15 cellular contexts compared by ENCODE assay signal in genomic region chr10:29248987-29249386, GRCh38. TPM values are rescaled to one million over a fixed set of nuclear protein-coding genes. Genes with fewer than 3 reads are reported as not detected.
DNase-seq lines count a peak whose midpoint lies in the region; ATAC-seq and TF ChIP-seq lines count a peak whose summit lies in the region.
"Had no signal": no experiment of that assay in that cellular context is flagged by ENCODE, and none has a peak within 500 bp of the region (broad histone marks: within the 10 kb centered on the region; RNA-seq: fewer than 3 reads in every experiment).

No MANE protein-coding gene starts in this region.

- H3K4me3 ChIP-seq in fibroblast of villous mesenchyme (ENCODE audit: low read depth, low read length) (no peak overlapping the region), A673 (ENCODE audit: low read depth, low read length, poor library complexity, severe bottlenecking) (no peak overlapping the region)

- intact Hi-C loops in sciatic nerve (cut with DNase I) = no loop called here
- intact Hi-C loops in A673 (cut with micrococcal nuclease; ENCODE audit: unreplicated experiment) = no loop called here

- POLR2A ChIA-PET in A673 (lab: Charles Lee; ENCODE audit: low non-redundant PET) = no interaction called here

- DNase-seq in RPMI7951 (ENCODE audit: low read depth) (peak; percentile 44), fibroblast of villous mesenchyme (ENCODE audit: low read depth) (peak; percentile 79), pons (ENCODE audit: low spot score) (peak; percentile 31), NCI-H2107 treated with DMSO at 0.1 percent for 48 hours (lab: John Stamatoyannopoulos, UW; ENCODE audit: unreplicated experiment) (no peak), sciatic nerve (ENCODE audit: low spot score) (no peak), A673 (ENCODE audit: low spot score) (no peak), NCI-H1930 (lab: John Stamatoyannopoulos, UW) (no peak)
- DNase-seq: BE2C; CD4-positive, alpha-beta memory T cell; COR-L47; DMS153; DMS79 treated with DMSO at 0.1 percent for 48 hours; EL had no signal

- no TSS peak for BruUV-seq in A673 (replicated peaks; lab: Mats Ljungman, UMichigan)

- no peak for ATAC-seq in sciatic nerve

- no peaks in the 10 kb centered on the region for H3K9me3 ChIP-seq in A673 (ENCODE audit: low read depth, low read length, poor library complexity, severe bottlenecking)
- H3K9me3 ChIP-seq: BE2C had no signal

- no peak overlapping the region for H3K27ac ChIP-seq in A673 (ENCODE audit: low read depth, low read length, poor library complexity, severe bottlenecking)
- H3K27ac ChIP-seq: C4-2B had no signal

- H3K36me3 ChIP-seq in A673 (ENCODE audit: insufficient read depth, low read length, poor library complexity, severe bottlenecking) = no peaks in the 10 kb centered on the region
- H3K36me3 ChIP-seq: BE2C had no signal

- CTCF ChIA-PET in A673 (lab: Charles Lee) = interaction anchor here (0.5 to 0.6 kb wide), 2 partner anchors 13 to 38 kb away, joined by 3 to 6 read pairs; no protein-coding TSS in a partner anchor

- TF ChIP-seq CTCF in fibroblast of villous mesenchyme (IDR thresholded peaks at IDR 0.05; ENCODE audit: insufficient read depth, low read depth, low read length) (no peak), A673 (conservative IDR thresholded peaks at IDR 0.05; ENCODE audit: low read depth, low read length) (no peak)

- H3K4me1 ChIP-seq in A673 (ENCODE audit: insufficient read depth, low read length, poor library complexity, severe bottlenecking) = peaks cover 12% of the 10 kb centered on the region

- no peaks in the 10 kb centered on the region for H3K27me3 ChIP-seq in A673 (replicated peaks; ENCODE audit: insufficient read depth, low read depth, low read length, poor library complexity)
- H3K27me3 ChIP-seq: BE2C had no signal

RNA-seq across cellular contexts. Expression of gene LYZL1, which starts 39.9 kb away (rescaled TPM):
- not detected in 2 replicates for total RNA-seq in RPMI7951 (2014; rRNA removed; shearing (Covaris generic))
- total RNA-seq in fibroblast of villous mesenchyme = not detected in 2 replicates
- not detected for total RNA-seq in sciatic nerve
- total RNA-seq in A673 (2021) = not detected in 2 replicates
- total RNA-seq: CD4-positive, alpha-beta memory T cell; HT-29 had no signal

Comparison
In these comparisons a context has a peak if more than half of its experiments do, and no peak if none do; other contexts are left out.
1. DNase-seq: peak in RPMI7951 (single experiment), fibroblast of villous mesenchyme (single experiment) and pons (single experiment); none in NCI-H2107 treated with DMSO at 0.1 percent for 48 hours (single experiment), sciatic nerve (single experiment), A673 (single experiment) and NCI-H1930 (0 of 2).